Comparison of ENCODE assay signal across 5 cellular contexts in the genomic region with DNA sequence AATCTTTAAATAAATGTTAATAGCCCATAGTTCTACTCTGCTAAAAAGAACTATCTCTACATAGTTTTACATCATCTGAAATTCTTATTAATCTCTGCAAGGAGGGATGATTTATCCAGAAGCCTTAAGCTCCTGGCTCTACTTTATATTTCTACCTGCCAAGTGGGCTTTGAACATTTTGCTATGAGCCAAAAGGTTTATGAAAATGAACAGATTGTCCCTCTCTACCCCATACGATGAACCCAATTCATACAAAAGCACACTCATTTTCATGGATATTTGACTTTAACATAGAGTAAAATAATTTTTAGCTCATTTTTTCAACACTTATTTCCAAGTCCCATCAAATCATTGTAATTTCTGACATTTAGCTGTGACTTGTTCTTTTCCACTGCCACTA.
"Had no signal": no experiment of that assay in that cellular context is flagged by ENCODE, and none has a peak within 500 bp of the region (broad histone marks: within the 10 kb centered on the region; RNA-seq: fewer than 3 reads in every experiment).

No MANE protein-coding gene starts in this region.

- H3K27ac ChIP-seq: HL-60 had no signal

- H3K4me3 ChIP-seq: K562 had no signal

- DNase-seq: IMR-90, KBM-7, KG1 had no signal
